17 cellular contexts compared by ENCODE assay signal in the genomic region with DNA sequence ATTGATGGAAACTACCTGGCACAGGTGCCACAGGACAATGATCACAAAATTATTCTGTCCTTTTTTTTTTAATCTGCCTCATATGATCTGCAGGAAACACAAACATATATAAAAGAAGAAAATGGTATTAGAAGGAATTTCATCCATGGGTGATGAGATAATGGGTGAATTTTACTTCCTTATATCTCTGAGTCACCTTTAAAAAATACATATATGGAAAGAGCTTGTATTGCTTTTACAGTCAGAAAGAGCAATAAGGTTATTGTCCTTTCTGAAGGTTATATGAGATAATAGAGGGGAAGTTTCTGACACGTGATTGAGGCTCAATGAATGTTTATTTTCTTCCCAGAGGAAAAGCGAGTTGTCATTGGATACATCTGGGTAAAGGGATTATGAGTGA. TPM values are rescaled to one million over a fixed set of nuclear protein-coding genes. Genes with fewer than 3 reads are reported as not detected.
DNase-seq lines count a peak whose midpoint lies in the region; ATAC-seq and TF ChIP-seq lines count a peak whose summit lies in the region.
"Had no signal": no experiment of that assay in that cellular context is flagged by ENCODE, and none has a peak within 500 bp of the region (broad histone marks: within the 10 kb centered on the region; RNA-seq: fewer than 3 reads in every experiment).

No MANE protein-coding gene starts in this region.

- peak overlapping the region; percentile 83 for H3K27ac Mint-ChIP-seq in type B pancreatic cell

- peaks cover 7% of the 10 kb centered on the region for H3K4me1 Mint-ChIP-seq in type B pancreatic cell (ENCODE audit: unreplicated experiment)

- H3K9me3 ChIP-seq in left ventricle myocardium inferior (replicated peaks) (no peaks in the 10 kb centered on the region), mucosa of descending colon (no peaks in the 10 kb centered on the region)

- peaks cover 7% of the 10 kb centered on the region for H3K36me3 Mint-ChIP-seq in type B pancreatic cell

- peak overlapping the region; percentile 97 for H3K27ac ChIP-seq in left ventricle myocardium inferior (replicated peaks)
- H3K27ac ChIP-seq: C4-2B, KMS-11, SK-N-MC had no signal

- H3K4me3 Mint-ChIP-seq in type B pancreatic cell = no peak overlapping the region

- ATAC-seq in Right ventricle myocardium superior (ENCODE audit: poor library complexity) = no peak
- ATAC-seq in mucosa of descending colon = peak; percentile 88
- no peak for ATAC-seq in HG03159 (IDR thresholded peaks at IDR 0.05; ENCODE audit: unreplicated experiment)

- no peaks in the 10 kb centered on the region for H3K27me3 ChIP-seq in left ventricle myocardium inferior (ENCODE audit: low read depth)

- H3K4me3 ChIP-seq in left ventricle myocardium inferior (no peak overlapping the region), mucosa of descending colon (no peak overlapping the region)
- H3K4me3 ChIP-seq: SK-N-MC had no signal

- no peaks in the 10 kb centered on the region for H3K27me3 Mint-ChIP-seq in type B pancreatic cell

- TF ChIP-seq CTCF in left ventricle myocardium inferior (IDR thresholded peaks at IDR 0.05; ENCODE audit: borderline replicate concordance) (no peak), mucosa of descending colon (IDR thresholded peaks at IDR 0.05) (no peak), type B pancreatic cell (conservative IDR thresholded peaks at IDR 0.05) (no peak)

- no peak for DNase-seq in left ventricle myocardium inferior
- no peak for DNase-seq in Right ventricle myocardium superior
- DNase-seq in dermis blood vessel endothelial cell = peak; percentile 27
- no peak for DNase-seq in mucosa of descending colon
- no peak for DNase-seq in type B pancreatic cell (ENCODE audit: extremely low spot score, unreplicated experiment)
- DNase-seq in GF-D8 (lab: John Stamatoyannopoulos, UW) = no peak
- no peak for DNase-seq in NCI-H446 (lab: John Stamatoyannopoulos, UW)
- DNase-seq: DMS79, NCI-H1105, NCI-H2081, NCI-H2171 treated with DMSO at 0.1 percent for 48 hours, NCI-H526, SHP77 had no signal

- H3K36me3 ChIP-seq in left ventricle myocardium inferior (peaks cover 53% of the 10 kb centered on the region), mucosa of descending colon (ENCODE audit: low read depth) (no peaks in the 10 kb centered on the region)

- no peaks in the 10 kb centered on the region for H3K9me3 Mint-ChIP-seq in type B pancreatic cell

- intact Hi-C loops in left ventricle myocardium inferior (cut with micrococcal nuclease) (no loop called here), Right ventricle myocardium superior (cut with DNase I) (no loop called here), mucosa of descending colon (cut with DNase I, micrococcal nuclease) (no loop called here)

- H3K4me1 ChIP-seq in left ventricle myocardium inferior (peaks cover 100% of the 10 kb centered on the region), mucosa of descending colon (ENCODE audit: low read depth) (peaks cover 29% of the 10 kb centered on the region)

RNA-seq across cellular contexts. Expression of a gene that starts 31.6 kb away (rescaled TPM):
- total RNA-seq in left ventricle myocardium inferior (24.0 TPM), Right ventricle myocardium superior (28.8 TPM), dermis blood vessel endothelial cell (6.9 and 26.0 TPM in 2 replicates), mucosa of descending colon (10 to 100 TPM; 65.7 to 97.6 (median 96.6) TPM), type B pancreatic cell (ENCODE audit: low replicate concordance) (6.2 and 7.6 TPM in 2 replicates)
